ENCODE assay signal across 1 cellular context in the genomic region with DNA sequence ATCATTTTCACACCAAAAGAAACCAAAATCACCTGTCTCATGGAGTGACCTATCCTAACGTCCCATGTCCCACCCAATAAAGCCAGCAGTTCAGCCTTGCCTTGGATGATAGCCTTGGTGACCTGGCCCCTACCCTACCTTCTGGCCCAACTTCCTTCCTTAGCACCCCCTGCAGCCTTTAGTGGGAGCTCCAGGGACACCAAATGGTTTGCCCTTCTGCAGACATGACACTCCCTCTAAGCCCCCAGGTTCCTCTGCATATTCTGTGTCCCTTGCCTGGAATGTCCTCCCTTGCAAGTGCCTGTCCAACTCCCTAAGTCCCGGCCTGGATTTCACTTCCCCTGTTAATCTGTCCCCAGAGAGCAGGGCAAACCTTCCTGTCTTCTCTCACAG.
TF ChIP-seq lines count a peak whose summit lies in the region.

No MANE protein-coding gene starts in this region.

TF ChIP-seq in GM23338, 12 proteins besides CTCF, POLR2A, EP300 and RAD21 (continued from another document):
- TF ChIP-seq, protein P1, sequence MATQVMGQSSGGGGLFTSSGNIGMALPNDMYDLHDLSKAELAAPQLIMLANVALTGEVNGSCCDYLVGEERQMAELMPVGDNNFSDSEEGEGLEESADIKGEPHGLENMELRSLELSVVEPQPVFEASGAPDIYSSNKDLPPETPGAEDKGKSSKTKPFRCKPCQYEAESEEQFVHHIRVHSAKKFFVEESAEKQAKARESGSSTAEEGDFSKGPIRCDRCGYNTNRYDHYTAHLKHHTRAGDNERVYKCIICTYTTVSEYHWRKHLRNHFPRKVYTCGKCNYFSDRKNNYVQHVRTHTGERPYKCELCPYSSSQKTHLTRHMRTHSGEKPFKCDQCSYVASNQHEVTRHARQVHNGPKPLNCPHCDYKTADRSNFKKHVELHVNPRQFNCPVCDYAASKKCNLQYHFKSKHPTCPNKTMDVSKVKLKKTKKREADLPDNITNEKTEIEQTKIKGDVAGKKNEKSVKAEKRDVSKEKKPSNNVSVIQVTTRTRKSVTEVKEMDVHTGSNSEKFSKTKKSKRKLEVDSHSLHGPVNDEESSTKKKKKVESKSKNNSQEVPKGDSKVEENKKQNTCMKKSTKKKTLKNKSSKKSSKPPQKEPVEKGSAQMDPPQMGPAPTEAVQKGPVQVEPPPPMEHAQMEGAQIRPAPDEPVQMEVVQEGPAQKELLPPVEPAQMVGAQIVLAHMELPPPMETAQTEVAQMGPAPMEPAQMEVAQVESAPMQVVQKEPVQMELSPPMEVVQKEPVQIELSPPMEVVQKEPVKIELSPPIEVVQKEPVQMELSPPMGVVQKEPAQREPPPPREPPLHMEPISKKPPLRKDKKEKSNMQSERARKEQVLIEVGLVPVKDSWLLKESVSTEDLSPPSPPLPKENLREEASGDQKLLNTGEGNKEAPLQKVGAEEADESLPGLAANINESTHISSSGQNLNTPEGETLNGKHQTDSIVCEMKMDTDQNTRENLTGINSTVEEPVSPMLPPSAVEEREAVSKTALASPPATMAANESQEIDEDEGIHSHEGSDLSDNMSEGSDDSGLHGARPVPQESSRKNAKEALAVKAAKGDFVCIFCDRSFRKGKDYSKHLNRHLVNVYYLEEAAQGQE (IDR thresholded peaks at IDR 0.05; ENCODE audit: unreplicated experiment): no peak
TF ChIP-seq in GM23338: peak in this region for 0.
